ENCODE assay signal across 16 cellular contexts in genomic region chr7:3597243-3597642, GRCh38.
A peak's percentile ranks its signal among the peaks of the same experiment; 100 is the strongest.
DNase-seq lines count a peak whose midpoint lies in the region; ATAC-seq and TF ChIP-seq lines count a peak whose summit lies in the region.
"Had no signal": no experiment of that assay in that cellular context is flagged by ENCODE, and none has a peak within 500 bp of the region (broad histone marks: within the 10 kb centered on the region; RNA-seq: fewer than 3 reads in every experiment).

No MANE protein-coding gene starts in this region.

- peak overlapping the region; percentile 36 for H3K4me2 ChIP-seq in OCI-LY7 (ENCODE audit: low read length)

- no peaks in the 10 kb centered on the region for H3K79me2 ChIP-seq in OCI-LY7 (ENCODE audit: insufficient read depth, low read depth, low read length)

- H3K4me3 ChIP-seq in OCI-LY7 (ENCODE audit: low read depth, low read length, poor library complexity, severe bottlenecking), result no peak overlapping the region
- peak overlapping the region in 1 of 2 experiments; percentile 42 for H3K4me3 ChIP-seq in neutrophil (ENCODE audit: low read depth in 1 of 2, low read length in 1 of 2)
- no peak overlapping the region for H3K4me3 ChIP-seq in dorsolateral prefrontal cortex
- H3K4me3 ChIP-seq: esophagus muscularis mucosa, sigmoid colon had no signal

- intact Hi-C loops in OCI-LY7 (cut with micrococcal nuclease; ENCODE audit: unreplicated experiment) (no loop called here), dorsolateral prefrontal cortex (cut with DNase I) (no loop called here)

- POLR2A ChIA-PET in OCI-LY7 (lab: Charles Lee), result interaction anchor here (0.6 kb wide), 2 partner anchors 15 to 522 kb away, joined by 3 read pairs; no protein-coding TSS in a partner anchor

- H4K20me1 ChIP-seq in OCI-LY7 (ENCODE audit: insufficient read depth, low read length), result no peaks in the 10 kb centered on the region

- H3K27ac ChIP-seq in OCI-LY7 (ENCODE audit: low read depth, low read length, poor library complexity, severe bottlenecking), result peak overlapping the region; percentile 44
- H3K27ac ChIP-seq in neutrophil, result peak overlapping the region; percentile 58
- no peak overlapping the region for H3K27ac ChIP-seq in dorsolateral prefrontal cortex
- H3K27ac ChIP-seq: esophagus muscularis mucosa, sigmoid colon had no signal

- H2AFZ ChIP-seq in OCI-LY7 (ENCODE audit: low read length), result no peak overlapping the region; the same call in 1 of the 2 replicates

- DNase-seq in OCI-LY7 (ENCODE audit: low spot score) (peak; percentile 91), dorsolateral prefrontal cortex (no peak), mesenteric fat pad (ENCODE audit: low spot score) (no peak), NCI-H69 (lab: John Stamatoyannopoulos, UW) (no peak), kidney glomerular epithelial cell (lab: John Stamatoyannopoulos, UW) (no peak)
- DNase-seq: activated naive CD8-positive, alpha-beta T cell treated with anti-CD3 and anti-CD28 coated beads, Interleukin-2, amount 10 ng/mL, durations not matched to agents 7 days and 5 days; activated T-cell treated with anti-CD3 and anti-CD28 coated beads for 4 hours; CD4-positive, alpha-beta T cell; NCI-H1694 treated with DMSO at 0.1 percent for 48 hours; sigmoid colon had no signal

- H3K4me1 ChIP-seq in OCI-LY7 (ENCODE audit: insufficient read depth, low read length, poor library complexity, severe bottlenecking) (peaks cover 19% of the 10 kb centered on the region), neutrophil (ENCODE audit: control insufficient read depth in 1 of 2, insufficient read depth in 1 of 2, low read depth in 1 of 2, low read length in 1 of 2) (peaks cover 0 to 19% of the 10 kb centered on the region in 2 experiments)
- H3K4me1 ChIP-seq: esophagus muscularis mucosa had no signal

- H3K27me3 ChIP-seq in neutrophil (no peaks in the 10 kb centered on the region), dorsolateral prefrontal cortex (peaks cover 0 to 5% (median 0%) of the 10 kb centered on the region in 45 donors)
- H3K27me3 ChIP-seq: esophagus muscularis mucosa, sigmoid colon had no signal

- H3K9me3 ChIP-seq in OCI-LY7 (ENCODE audit: low read length) (no peaks in the 10 kb centered on the region), neutrophil (no peaks in the 10 kb centered on the region)
- H3K9me3 ChIP-seq: esophagus muscularis mucosa, sigmoid colon had no signal

- no peaks in the 10 kb centered on the region for H3K36me3 ChIP-seq in OCI-LY7 (ENCODE audit: insufficient read depth, low read length)
- H3K36me3 ChIP-seq in neutrophil, result no peaks in the 10 kb centered on the region
- H3K36me3 ChIP-seq: esophagus muscularis mucosa, sigmoid colon had no signal

- ATAC-seq in GM21360 (IDR thresholded peaks at IDR 0.05; ENCODE audit: unreplicated experiment), result peak; percentile 66
- peak; percentile 83 for ATAC-seq in HG03342 (IDR thresholded peaks at IDR 0.05; ENCODE audit: unreplicated experiment)
- ATAC-seq: HepG2, SK-N-SH treated with all-trans-retinoic acid at 6 μM for 48 hours had no signal

- no peaks in the 10 kb centered on the region for H3K9me2 ChIP-seq in OCI-LY7 (ENCODE audit: insufficient read depth, low read length)

- CTCF ChIA-PET in OCI-LY7 (lab: Charles Lee; ENCODE audit: unreplicated experiment), result no interaction called here

- no TSS peak for BruUV-seq in OCI-LY7 (replicated peaks; lab: Mats Ljungman, UMichigan)

- peak; percentile 41; the same call in 1 of the 2 replicates for TF ChIP-seq CTCF in OCI-LY7 (conservative IDR thresholded peaks at IDR 0.05; ENCODE audit: low read length)
- TF ChIP-seq CTCF in neutrophil (IDR thresholded peaks at IDR 0.05), result no peak
- TF ChIP-seq CTCF in dorsolateral prefrontal cortex (IDR thresholded peaks at IDR 0.05 in 54 of 56, conservative IDR thresholded peaks at IDR 0.05 in 2 of 56; ENCODE audit: low read depth in 1 of 56, partially characterized antibody in 56 of 56), result no peak

Comparison
In these comparisons a context has a peak if more than half of its experiments do, and no peak if none do; other contexts are left out.
1. H3K27ac ChIP-seq: peak in OCI-LY7 (single experiment) and neutrophil (single experiment); none in dorsolateral prefrontal cortex (0 of 59).